ENCODE assay signal across 8 cellular contexts in the genomic region with DNA sequence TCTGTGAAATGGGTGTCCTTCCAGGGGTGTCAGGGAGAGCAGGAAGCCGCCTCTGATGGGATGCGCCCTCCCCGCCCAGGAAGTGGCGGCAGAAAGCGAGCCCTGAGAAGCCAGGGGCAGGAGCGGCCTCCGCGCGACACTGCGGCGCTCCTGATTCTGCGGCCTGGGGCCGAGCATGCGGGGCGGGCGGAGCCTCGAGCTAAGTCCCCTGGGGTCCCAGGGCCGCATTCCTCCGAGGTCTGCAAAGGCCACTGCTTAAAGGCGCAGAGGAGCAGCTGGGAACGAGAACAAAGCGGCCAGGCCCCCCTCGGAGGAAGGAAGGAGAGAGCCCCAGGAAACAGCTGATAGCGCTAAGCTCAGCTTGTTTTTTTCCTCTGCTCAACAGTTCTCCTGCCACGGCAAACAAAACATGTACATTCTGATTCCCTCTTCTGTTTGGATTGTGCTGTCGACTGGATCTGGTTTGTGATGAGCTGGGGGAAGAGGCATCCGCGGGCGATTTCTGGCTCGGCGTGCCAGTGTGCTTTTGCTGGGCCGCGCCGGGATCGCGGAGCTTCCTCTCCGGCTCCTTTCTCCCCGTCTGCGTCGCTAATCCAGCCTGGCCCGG. TPM values are rescaled to one million over a fixed set of nuclear protein-coding genes. Genes with fewer than 3 reads are reported as not detected.
DNase-seq lines count a peak whose midpoint lies in the region; ATAC-seq, FAIRE-seq and TF ChIP-seq lines count a peak whose summit lies in the region.

No MANE protein-coding gene starts in this region.

- DNase-seq in T-helper 17 cell: peak in 2 of 3 donors; percentile 23 to 29
- peak in 3 of 61 donors; percentile 5 to 12 (median 6) for DNase-seq in caudate nucleus (lab: John Stamatoyannopoulos, UW)
- no peak for DNase-seq in keratinocyte (ENCODE audit: low read depth, low spot score)
- peak; percentile 12 for DNase-seq in small intestine
- DNase-seq in occipital lobe (lab: John Stamatoyannopoulos, UW): no peak
- no peak for DNase-seq in SKM-1 (lab: John Stamatoyannopoulos, UW; ENCODE audit: unreplicated experiment)

- peak overlapping the region; percentile 93 for H3K27ac Mint-ChIP-seq in T-helper 17 cell

- TF ChIP-seq CTCF in keratinocyte (optimal IDR thresholded peaks at IDR 0.05 in 1 of 3, IDR thresholded peaks at IDR 0.05 in 1 of 3, conservative IDR thresholded peaks at IDR 0.05 in 1 of 3; ENCODE audit: extremely low read depth in 1 of 3, insufficient read depth in 2 of 3, low read length in 3 of 3): no peak

- H3K4me1 Mint-ChIP-seq in T-helper 17 cell: peaks cover 39% of the 10 kb centered on the region

- ATAC-seq in GM21390 (IDR thresholded peaks at IDR 0.05; ENCODE audit: unreplicated experiment): peak; percentile 27
- peak; percentile 37 for ATAC-seq in T-helper 17 cell

- no peaks in the 10 kb centered on the region for H3K27me3 Mint-ChIP-seq in T-helper 17 cell

- H3K79me2 ChIP-seq in ACC112 (ENCODE audit: control insufficient read depth, insufficient read depth, low read length, unreplicated experiment) (no peaks in the 10 kb centered on the region), keratinocyte (ENCODE audit: control insufficient read depth, insufficient read depth, low read length) (no peaks in the 10 kb centered on the region)

- FAIRE-seq in keratinocyte (lab: Jason Lieb, UNC) (no peak), small intestine (lab: Jason Lieb, UNC) (no peak)

- H3K4me3 ChIP-seq in ACC112 (ENCODE audit: low read depth, low read length) (peak overlapping the region; percentile 23), keratinocyte (ENCODE audit: control insufficient read depth in 2 of 3, extremely low read depth in 1 of 3, insufficient read depth in 2 of 3, low read depth in 1 of 3, low read length in 3 of 3) (peak overlapping the region in 1 of 3 experiments; percentile 16), small intestine (ENCODE audit: low read depth in 1 of 2, low read length in 2 of 2) (peak overlapping the region; percentile 22 to 41)

- WGBS in small intestine, 3 donors: 12 to 44% (median 39%) methylated on average over 37 to 41 of the region's 41 CpGs

- no peaks in the 10 kb centered on the region for H3K36me3 ChIP-seq in ACC112 (ENCODE audit: insufficient read depth, low read length)
- H3K36me3 ChIP-seq in keratinocyte (ENCODE audit: control insufficient read depth in 2 of 2, extremely low read depth in 1 of 2, insufficient read depth in 2 of 2, low read length in 2 of 2): no peaks in the 10 kb centered on the region
- no peaks in the 10 kb centered on the region for H3K36me3 ChIP-seq in small intestine (ENCODE audit: control insufficient read depth in 2 of 2, insufficient read depth in 2 of 2, low read length in 2 of 2)

- H3K27ac ChIP-seq in ACC112 (ENCODE audit: low read depth, low read length): no peak overlapping the region
- peak overlapping the region; percentile 60 for H3K27ac ChIP-seq in caudate nucleus (ENCODE audit: low read depth, low read length)
- H3K27ac ChIP-seq in keratinocyte (ENCODE audit: control insufficient read depth, insufficient read depth, low read length): no peak overlapping the region
- peak overlapping the region; percentile 74 to 81 for H3K27ac ChIP-seq in small intestine (ENCODE audit: low read depth in 1 of 2, low read length in 1 of 2)

- H3K9ac ChIP-seq in keratinocyte (ENCODE audit: control insufficient read depth, extremely low read depth, insufficient read depth, low read length): peak overlapping the region; percentile 24

- no peaks in the 10 kb centered on the region for H3K9me3 ChIP-seq in T-helper 17 cell (ENCODE audit: control insufficient read depth, low read length, poor library complexity, severe bottlenecking)
- no peaks in the 10 kb centered on the region for H3K9me3 ChIP-seq in keratinocyte (ENCODE audit: control insufficient read depth, low read depth, low read length)
- H3K9me3 ChIP-seq in small intestine (ENCODE audit: control insufficient read depth, low read depth): no peaks in the 10 kb centered on the region

- peak overlapping the region; percentile 89 for H3K4me3 Mint-ChIP-seq in T-helper 17 cell

- H2AFZ ChIP-seq in ACC112 (ENCODE audit: low read length, unreplicated experiment) (peak overlapping the region; percentile 10), keratinocyte (ENCODE audit: control insufficient read depth, low read length) (peak overlapping the region; percentile 89)

- peaks cover under 1% of the 10 kb centered on the region; the same call in 1 of the 2 replicates for H3K27me3 ChIP-seq in ACC112 (ENCODE audit: insufficient read depth, low read length)
- H3K27me3 ChIP-seq in keratinocyte (ENCODE audit: control insufficient read depth, extremely low read depth, insufficient read depth, low read length): no peaks in the 10 kb centered on the region
- no peaks in the 10 kb centered on the region for H3K27me3 ChIP-seq in small intestine (ENCODE audit: control insufficient read depth in 2 of 2, insufficient read depth in 2 of 2, low read length in 2 of 2)

- dilution Hi-C loops in keratinocyte (cut with MboI; ENCODE audit: extremely low pct_ligation_motif_present, low sequenced_read_pairs): no loop called here

- no peaks in the 10 kb centered on the region for H4K20me1 ChIP-seq in keratinocyte (ENCODE audit: control insufficient read depth, extremely low read depth, insufficient read depth, low read length)

- peak overlapping the region; percentile 44 for H3K4me2 ChIP-seq in keratinocyte (ENCODE audit: control insufficient read depth, extremely low read depth, insufficient read depth, low read depth, low read length)

- no peaks in the 10 kb centered on the region for H3K36me3 Mint-ChIP-seq in T-helper 17 cell (ENCODE audit: low read depth)

- no peaks in the 10 kb centered on the region for H3K4me1 ChIP-seq in ACC112 (ENCODE audit: control insufficient read depth, insufficient read depth, low read length, unreplicated experiment)
- H3K4me1 ChIP-seq in keratinocyte (ENCODE audit: control insufficient read depth, extremely low read depth, insufficient read depth, low read length): no peaks in the 10 kb centered on the region
- no peaks in the 10 kb centered on the region for H3K4me1 ChIP-seq in small intestine (ENCODE audit: control insufficient read depth in 2 of 2, insufficient read depth in 1 of 2, low read depth in 1 of 2, low read length in 1 of 2)

- H3K9me1 ChIP-seq in keratinocyte (ENCODE audit: control insufficient read depth, extremely low read depth, insufficient read depth, low read length): no peaks in the 10 kb centered on the region

RNA-seq across cellular contexts. Expression of a gene that starts 34.1 kb away (rescaled TPM):
- under 1 TPM; 0.18 to 0.20 TPM for total RNA-seq in T-helper 17 cell
- not detected in 3 replicates for polyA plus RNA-seq in keratinocyte
- 0.21 TPM for polyA plus RNA-seq in keratinocyte (2011; ENCODE audit: low read depth)
- not detected in 2 replicates for polyA plus RNA-seq in keratinocyte (2011; cell fraction: cytosol; rRNA removed)
- polyA plus RNA-seq in keratinocyte (2011; cell fraction: nucleus; rRNA removed): not detected in 2 replicates
- not detected in 2 replicates for polyA plus RNA-seq in keratinocyte (2012; ENCODE audit: low replicate concordance)
- not detected in 3 replicates for polyA minus RNA-seq in keratinocyte
- not detected for polyA minus RNA-seq in keratinocyte (2011; cell fraction: cytosol; rRNA and poly(A)+ RNA removed)
- not detected in 2 replicates for polyA minus RNA-seq in keratinocyte (2011; cell fraction: nucleus; rRNA and poly(A)+ RNA removed)
- polyA plus RNA-seq in small intestine: not detected
- not detected for total RNA-seq in occipital lobe

RNA-seq across cellular contexts. Expression of a gene that starts 59.2 kb away (rescaled TPM):
- 10 to 100 TPM; 58.3 to 68.2 TPM for total RNA-seq in T-helper 17 cell
- 91.1 to 105 TPM (median 96.5 TPM) in 3 replicates for polyA plus RNA-seq in keratinocyte
- 41.4 TPM for polyA plus RNA-seq in keratinocyte (2011; ENCODE audit: low read depth)
- polyA plus RNA-seq in keratinocyte (2011; cell fraction: cytosol; rRNA removed): 105 and 127 TPM in 2 replicates
- 33.2 and 42.3 TPM in 2 replicates for polyA plus RNA-seq in keratinocyte (2011; cell fraction: nucleus; rRNA removed)
- 84.1 and 92.6 TPM in 2 replicates for polyA plus RNA-seq in keratinocyte (2012; ENCODE audit: low replicate concordance)
- 8.1 to 27.5 TPM (median 24.3 TPM) in 3 replicates for polyA minus RNA-seq in keratinocyte
- polyA minus RNA-seq in keratinocyte (2011; cell fraction: cytosol; rRNA and poly(A)+ RNA removed): 37.6 TPM
- 2.6 and 6.8 TPM in 2 replicates for polyA minus RNA-seq in keratinocyte (2011; cell fraction: nucleus; rRNA and poly(A)+ RNA removed)
- polyA plus RNA-seq in small intestine: 100 to 1,000 TPM; 120 to 260 (median 208) TPM
- total RNA-seq in occipital lobe: 31.0 TPM

Comparison
In these comparisons a context has a peak if more than half of its experiments do, and no peak if none do; other contexts are left out.
1. H3K27ac ChIP-seq: peak in caudate nucleus (single experiment) and small intestine (2 of 2); none in ACC112 (single experiment) and keratinocyte (single experiment).
2. DNase-seq: peak in T-helper 17 cell (2 of 3) and small intestine (single experiment); none in keratinocyte (single experiment), occipital lobe (single experiment) and SKM-1 (single experiment).